ENCODE assay signal across 1 cellular context in the genomic region with DNA sequence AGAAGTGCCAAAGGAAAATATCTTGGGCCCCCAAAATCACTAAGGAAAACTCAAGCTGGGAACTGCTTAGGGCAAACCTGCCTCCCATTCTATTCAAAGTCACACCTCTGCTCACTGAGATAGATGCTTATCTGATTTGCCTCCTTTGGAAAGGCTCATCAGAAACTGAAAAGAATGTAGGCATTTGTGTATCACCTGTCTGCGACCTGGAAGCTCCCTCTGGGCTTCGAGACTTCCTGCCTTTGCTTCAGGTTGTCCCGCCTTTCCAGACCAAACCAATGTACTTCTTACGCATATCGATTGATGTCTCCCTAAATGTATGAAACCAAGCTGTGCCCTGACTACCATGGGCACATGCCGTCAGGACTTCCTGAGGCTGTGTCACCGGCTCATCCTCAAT.
TF ChIP-seq lines count a peak whose summit lies in the region.

No MANE protein-coding gene starts in this region.

TF ChIP-seq in GM23338, 12 proteins besides CTCF, POLR2A, EP300 and RAD21 (continued from another document):
- TF ChIP-seq, protein P1, sequence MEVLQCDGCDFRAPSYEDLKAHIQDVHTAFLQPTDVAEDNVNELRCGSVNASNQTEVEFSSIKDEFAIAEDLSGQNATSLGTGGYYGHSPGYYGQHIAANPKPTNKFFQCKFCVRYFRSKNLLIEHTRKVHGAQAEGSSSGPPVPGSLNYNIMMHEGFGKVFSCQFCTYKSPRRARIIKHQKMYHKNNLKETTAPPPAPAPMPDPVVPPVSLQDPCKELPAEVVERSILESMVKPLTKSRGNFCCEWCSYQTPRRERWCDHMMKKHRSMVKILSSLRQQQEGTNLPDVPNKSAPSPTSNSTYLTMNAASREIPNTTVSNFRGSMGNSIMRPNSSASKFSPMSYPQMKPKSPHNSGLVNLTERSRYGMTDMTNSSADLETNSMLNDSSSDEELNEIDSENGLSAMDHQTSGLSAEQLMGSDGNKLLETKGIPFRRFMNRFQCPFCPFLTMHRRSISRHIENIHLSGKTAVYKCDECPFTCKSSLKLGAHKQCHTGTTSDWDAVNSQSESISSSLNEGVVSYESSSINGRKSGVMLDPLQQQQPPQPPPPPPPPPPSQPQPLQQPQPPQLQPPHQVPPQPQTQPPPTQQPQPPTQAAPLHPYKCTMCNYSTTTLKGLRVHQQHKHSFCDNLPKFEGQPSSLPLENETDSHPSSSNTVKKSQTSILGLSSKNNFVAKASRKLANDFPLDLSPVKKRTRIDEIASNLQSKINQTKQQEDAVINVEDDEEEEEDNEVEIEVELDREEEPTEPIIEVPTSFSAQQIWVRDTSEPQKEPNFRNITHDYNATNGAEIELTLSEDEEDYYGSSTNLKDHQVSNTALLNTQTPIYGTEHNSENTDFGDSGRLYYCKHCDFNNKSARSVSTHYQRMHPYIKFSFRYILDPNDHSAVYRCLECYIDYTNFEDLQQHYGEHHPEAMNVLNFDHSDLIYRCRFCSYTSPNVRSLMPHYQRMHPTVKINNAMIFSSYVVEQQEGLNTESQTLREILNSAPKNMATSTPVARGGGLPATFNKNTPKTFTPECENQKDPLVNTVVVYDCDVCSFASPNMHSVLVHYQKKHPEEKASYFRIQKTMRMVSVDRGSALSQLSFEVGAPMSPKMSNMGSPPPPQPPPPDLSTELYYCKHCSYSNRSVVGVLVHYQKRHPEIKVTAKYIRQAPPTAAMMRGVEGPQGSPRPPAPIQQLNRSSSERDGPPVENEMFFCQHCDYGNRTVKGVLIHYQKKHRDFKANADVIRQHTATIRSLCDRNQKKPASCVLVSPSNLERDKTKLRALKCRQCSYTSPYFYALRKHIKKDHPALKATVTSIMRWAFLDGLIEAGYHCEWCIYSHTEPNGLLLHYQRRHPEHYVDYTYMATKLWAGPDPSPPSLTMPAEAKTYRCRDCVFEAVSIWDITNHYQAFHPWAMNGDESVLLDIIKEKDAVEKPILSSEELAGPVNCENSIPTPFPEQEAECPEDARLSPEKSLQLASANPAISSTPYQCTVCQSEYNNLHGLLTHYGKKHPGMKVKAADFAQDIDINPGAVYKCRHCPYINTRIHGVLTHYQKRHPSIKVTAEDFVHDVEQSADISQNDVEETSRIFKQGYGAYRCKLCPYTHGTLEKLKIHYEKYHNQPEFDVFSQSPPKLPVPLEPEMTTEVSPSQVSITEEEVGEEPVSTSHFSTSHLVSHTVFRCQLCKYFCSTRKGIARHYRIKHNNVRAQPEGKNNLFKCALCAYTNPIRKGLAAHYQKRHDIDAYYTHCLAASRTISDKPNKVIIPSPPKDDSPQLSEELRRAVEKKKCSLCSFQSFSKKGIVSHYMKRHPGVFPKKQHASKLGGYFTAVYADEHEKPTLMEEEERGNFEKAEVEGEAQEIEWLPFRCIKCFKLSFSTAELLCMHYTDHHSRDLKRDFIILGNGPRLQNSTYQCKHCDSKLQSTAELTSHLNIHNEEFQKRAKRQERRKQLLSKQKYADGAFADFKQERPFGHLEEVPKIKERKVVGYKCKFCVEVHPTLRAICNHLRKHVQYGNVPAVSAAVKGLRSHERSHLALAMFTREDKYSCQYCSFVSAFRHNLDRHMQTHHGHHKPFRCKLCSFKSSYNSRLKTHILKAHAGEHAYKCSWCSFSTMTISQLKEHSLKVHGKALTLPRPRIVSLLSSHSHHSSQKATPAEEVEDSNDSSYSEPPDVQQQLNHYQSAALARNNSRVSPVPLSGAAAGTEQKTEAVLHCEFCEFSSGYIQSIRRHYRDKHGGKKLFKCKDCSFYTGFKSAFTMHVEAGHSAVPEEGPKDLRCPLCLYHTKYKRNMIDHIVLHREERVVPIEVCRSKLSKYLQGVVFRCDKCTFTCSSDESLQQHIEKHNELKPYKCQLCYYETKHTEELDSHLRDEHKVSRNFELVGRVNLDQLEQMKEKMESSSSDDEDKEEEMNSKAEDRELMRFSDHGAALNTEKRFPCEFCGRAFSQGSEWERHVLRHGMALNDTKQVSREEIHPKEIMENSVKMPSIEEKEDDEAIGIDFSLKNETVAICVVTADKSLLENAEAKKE (CRISPR knock-in tag; IDR thresholded peaks at IDR 0.05): no peak
- TF ChIP-seq ZNF331 (CRISPR knock-in tag; IDR thresholded peaks at IDR 0.05; ENCODE audit: low read depth) (no peak), NANOG (IDR thresholded peaks at IDR 0.05; ENCODE audit: borderline replicate concordance) (no peak), ZNF114 (CRISPR knock-in tag; IDR thresholded peaks at IDR 0.05) (no peak), JUNB (IDR thresholded peaks at IDR 0.05; ENCODE audit: unreplicated experiment) (no peak), CREB1 (CRISPR knock-in tag; IDR thresholded peaks at IDR 0.05; ENCODE audit: low read depth) (no peak), POLR2AphosphoS5 (IDR thresholded peaks at IDR 0.05; ENCODE audit: low read depth) (no peak), EZH2 (IDR thresholded peaks at IDR 0.05; ENCODE audit: low read depth, unreplicated experiment) (no peak), EZH2phosphoT487 (IDR thresholded peaks at IDR 0.05; ENCODE audit: unreplicated experiment) (no peak)
- TF ChIP-seq, protein P2, sequence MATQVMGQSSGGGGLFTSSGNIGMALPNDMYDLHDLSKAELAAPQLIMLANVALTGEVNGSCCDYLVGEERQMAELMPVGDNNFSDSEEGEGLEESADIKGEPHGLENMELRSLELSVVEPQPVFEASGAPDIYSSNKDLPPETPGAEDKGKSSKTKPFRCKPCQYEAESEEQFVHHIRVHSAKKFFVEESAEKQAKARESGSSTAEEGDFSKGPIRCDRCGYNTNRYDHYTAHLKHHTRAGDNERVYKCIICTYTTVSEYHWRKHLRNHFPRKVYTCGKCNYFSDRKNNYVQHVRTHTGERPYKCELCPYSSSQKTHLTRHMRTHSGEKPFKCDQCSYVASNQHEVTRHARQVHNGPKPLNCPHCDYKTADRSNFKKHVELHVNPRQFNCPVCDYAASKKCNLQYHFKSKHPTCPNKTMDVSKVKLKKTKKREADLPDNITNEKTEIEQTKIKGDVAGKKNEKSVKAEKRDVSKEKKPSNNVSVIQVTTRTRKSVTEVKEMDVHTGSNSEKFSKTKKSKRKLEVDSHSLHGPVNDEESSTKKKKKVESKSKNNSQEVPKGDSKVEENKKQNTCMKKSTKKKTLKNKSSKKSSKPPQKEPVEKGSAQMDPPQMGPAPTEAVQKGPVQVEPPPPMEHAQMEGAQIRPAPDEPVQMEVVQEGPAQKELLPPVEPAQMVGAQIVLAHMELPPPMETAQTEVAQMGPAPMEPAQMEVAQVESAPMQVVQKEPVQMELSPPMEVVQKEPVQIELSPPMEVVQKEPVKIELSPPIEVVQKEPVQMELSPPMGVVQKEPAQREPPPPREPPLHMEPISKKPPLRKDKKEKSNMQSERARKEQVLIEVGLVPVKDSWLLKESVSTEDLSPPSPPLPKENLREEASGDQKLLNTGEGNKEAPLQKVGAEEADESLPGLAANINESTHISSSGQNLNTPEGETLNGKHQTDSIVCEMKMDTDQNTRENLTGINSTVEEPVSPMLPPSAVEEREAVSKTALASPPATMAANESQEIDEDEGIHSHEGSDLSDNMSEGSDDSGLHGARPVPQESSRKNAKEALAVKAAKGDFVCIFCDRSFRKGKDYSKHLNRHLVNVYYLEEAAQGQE (IDR thresholded peaks at IDR 0.05; ENCODE audit: unreplicated experiment): no peak
- TF ChIP-seq, protein P3, sequence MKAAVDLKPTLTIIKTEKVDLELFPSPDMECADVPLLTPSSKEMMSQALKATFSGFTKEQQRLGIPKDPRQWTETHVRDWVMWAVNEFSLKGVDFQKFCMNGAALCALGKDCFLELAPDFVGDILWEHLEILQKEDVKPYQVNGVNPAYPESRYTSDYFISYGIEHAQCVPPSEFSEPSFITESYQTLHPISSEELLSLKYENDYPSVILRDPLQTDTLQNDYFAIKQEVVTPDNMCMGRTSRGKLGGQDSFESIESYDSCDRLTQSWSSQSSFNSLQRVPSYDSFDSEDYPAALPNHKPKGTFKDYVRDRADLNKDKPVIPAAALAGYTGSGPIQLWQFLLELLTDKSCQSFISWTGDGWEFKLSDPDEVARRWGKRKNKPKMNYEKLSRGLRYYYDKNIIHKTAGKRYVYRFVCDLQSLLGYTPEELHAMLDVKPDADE (IDR thresholded peaks at IDR 0.05): no peak
